In the genomic region with DNA sequence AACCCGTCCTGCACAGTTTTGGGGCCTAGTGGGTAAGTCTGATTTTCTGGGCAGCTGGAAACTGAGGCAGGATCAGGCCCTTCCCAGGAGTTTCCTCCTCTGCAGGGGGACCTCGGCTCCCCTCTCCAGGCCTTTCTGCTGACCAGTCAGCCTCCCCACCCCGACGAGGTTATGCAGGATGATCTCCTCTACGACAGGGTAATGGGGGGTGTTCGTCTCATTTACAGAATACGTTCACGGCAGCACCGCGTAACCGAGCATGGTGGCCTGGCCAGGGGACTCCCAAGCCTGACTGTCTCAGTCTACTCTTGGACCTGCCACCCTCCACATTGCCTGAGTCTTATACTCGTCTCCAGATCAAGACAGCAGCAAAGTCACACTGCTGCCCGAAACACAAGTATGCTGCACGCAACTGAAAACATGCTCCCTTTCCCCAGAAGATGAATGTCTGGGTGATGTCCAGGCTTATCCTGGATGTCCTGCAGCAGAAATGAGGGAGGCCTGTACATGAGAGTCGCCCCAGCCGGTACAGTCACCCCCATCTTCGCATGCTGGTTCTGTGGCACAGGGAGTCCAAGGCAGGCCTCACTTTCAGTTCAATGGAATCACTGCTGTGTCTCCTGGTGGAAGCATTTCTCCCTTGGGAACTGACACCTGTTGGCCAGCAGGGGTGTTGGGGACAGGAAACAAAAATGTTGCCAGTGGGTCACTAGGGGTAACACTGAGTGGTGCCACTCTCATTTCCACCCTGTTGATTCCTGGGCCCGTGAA, we compare ENCODE assay signal across 2 cellular contexts.
TF ChIP-seq lines count a peak whose summit lies in the region.

No MANE protein-coding gene starts in this region.

TF ChIP-seq in WTC11, 78 proteins besides CTCF, POLR2A, EP300 and RAD21:
- TF ChIP-seq, protein P1, sequence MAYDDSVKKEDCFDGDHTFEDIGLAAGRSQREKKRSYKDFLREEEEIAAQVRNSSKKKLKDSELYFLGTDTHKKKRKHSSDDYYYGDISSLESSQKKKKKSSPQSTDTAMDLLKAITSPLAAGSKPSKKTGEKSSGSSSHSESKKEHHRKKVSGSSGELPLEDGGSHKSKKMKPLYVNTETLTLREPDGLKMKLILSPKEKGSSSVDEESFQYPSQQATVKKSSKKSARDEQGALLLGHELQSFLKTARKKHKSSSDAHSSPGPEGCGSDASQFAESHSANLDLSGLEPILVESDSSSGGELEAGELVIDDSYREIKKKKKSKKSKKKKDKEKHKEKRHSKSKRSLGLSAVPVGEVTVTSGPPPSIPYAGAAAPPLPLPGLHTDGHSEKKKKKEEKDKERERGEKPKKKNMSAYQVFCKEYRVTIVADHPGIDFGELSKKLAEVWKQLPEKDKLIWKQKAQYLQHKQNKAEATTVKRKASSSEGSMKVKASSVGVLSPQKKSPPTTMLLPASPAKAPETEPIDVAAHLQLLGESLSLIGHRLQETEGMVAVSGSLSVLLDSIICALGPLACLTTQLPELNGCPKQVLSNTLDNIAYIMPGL (CRISPR knock-in tag; IDR thresholded peaks at IDR 0.05): no peak
- TF ChIP-seq TEAD1 (CRISPR knock-in tag; IDR thresholded peaks at IDR 0.05): no peak
- no peak for TF ChIP-seq CREB1 (CRISPR knock-in tag; IDR thresholded peaks at IDR 0.05)
- TF ChIP-seq ZNF121 (CRISPR knock-in tag; IDR thresholded peaks at IDR 0.05): no peak
- no peak for TF ChIP-seq NR1H2 (CRISPR knock-in tag; IDR thresholded peaks at IDR 0.05)
- TF ChIP-seq ZNF671 (CRISPR knock-in tag; IDR thresholded peaks at IDR 0.05): no peak
- TF ChIP-seq GRHL2 (CRISPR knock-in tag; IDR thresholded peaks at IDR 0.05; ENCODE audit: insufficient replicate concordance, severe bottlenecking): no peak
- TF ChIP-seq OVOL2 (CRISPR knock-in tag; IDR thresholded peaks at IDR 0.05; ENCODE audit: borderline replicate concordance): no peak
- TF ChIP-seq ZNF396 (CRISPR knock-in tag; IDR thresholded peaks at IDR 0.05; ENCODE audit: borderline replicate concordance): no peak
- no peak for TF ChIP-seq NR3C1 (CRISPR knock-in tag; conservative IDR thresholded peaks at IDR 0.05; ENCODE audit: low read depth)
- TF ChIP-seq ESRRA (CRISPR knock-in tag; IDR thresholded peaks at IDR 0.05; ENCODE audit: borderline replicate concordance): no peak
- TF ChIP-seq NFYB (CRISPR knock-in tag; conservative IDR thresholded peaks at IDR 0.05; ENCODE audit: low read depth): no peak
- TF ChIP-seq, protein P2, sequence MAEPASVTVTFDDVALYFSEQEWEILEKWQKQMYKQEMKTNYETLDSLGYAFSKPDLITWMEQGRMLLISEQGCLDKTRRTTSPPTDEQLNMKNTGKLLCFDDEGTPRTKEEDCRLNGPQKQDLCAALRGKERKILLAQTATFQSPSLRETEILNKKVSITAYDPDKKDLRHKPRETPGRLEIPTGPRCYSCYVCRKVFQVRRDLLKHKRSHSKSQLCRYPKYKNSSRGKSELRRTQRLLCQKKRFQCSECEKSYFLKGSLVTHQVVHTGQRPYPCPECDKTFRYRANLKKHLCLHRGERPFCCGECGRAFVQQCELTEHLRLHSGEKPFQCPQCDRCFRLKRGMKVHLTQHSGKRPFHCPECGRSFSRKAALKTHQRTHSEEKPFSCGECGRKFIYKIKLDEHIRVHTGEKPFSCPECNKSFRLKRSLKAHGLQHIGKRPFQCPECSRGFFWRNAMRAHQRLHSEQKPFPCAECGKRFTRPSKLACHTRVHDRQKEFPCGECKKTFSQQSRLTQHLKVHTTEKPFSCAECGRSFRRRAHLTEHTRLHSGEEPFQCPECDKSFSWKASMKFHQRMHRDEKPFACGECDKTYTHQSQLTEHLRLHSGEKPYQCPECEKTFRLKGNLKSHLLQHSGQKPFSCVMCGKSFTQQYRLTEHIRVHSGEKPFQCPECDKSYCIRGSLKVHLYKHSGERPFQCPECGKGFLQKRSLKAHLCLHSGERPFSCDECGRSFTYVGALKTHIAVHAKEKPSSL (CRISPR knock-in tag; conservative IDR thresholded peaks at IDR 0.05): no peak
- no peak for TF ChIP-seq PRRX2 (CRISPR knock-in tag; IDR thresholded peaks at IDR 0.05)
- TF ChIP-seq SMAD3 (CRISPR knock-in tag; IDR thresholded peaks at IDR 0.05; ENCODE audit: borderline replicate concordance): no peak
- TF ChIP-seq ETV6 (CRISPR knock-in tag; IDR thresholded peaks at IDR 0.05): no peak
- TF ChIP-seq, protein P3, sequence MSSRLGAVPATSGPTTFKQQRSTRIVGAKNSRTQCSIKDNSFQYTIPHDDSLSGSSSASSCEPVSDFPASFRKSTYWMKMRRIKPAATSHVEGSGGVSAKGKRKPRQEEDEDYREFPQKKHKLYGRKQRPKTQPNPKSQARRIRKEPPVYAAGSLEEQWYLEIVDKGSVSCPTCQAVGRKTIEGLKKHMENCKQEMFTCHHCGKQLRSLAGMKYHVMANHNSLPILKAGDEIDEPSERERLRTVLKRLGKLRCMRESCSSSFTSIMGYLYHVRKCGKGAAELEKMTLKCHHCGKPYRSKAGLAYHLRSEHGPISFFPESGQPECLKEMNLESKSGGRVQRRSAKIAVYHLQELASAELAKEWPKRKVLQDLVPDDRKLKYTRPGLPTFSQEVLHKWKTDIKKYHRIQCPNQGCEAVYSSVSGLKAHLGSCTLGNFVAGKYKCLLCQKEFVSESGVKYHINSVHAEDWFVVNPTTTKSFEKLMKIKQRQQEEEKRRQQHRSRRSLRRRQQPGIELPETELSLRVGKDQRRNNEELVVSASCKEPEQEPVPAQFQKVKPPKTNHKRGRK (CRISPR knock-in tag; IDR thresholded peaks at IDR 0.05; ENCODE audit: borderline replicate concordance): no peak
- no peak for TF ChIP-seq MXD4 (CRISPR knock-in tag; IDR thresholded peaks at IDR 0.05; ENCODE audit: borderline replicate concordance)
- TF ChIP-seq ZNF232 (CRISPR knock-in tag; IDR thresholded peaks at IDR 0.05): no peak
- TF ChIP-seq GTF2I (CRISPR knock-in tag; conservative IDR thresholded peaks at IDR 0.05): no peak
TF ChIP-seq in WTC11: peak in this region for 0.

TF ChIP-seq in HepG2, 621 proteins besides CTCF, POLR2A, EP300 and RAD21:
- TF ChIP-seq, protein P4, sequence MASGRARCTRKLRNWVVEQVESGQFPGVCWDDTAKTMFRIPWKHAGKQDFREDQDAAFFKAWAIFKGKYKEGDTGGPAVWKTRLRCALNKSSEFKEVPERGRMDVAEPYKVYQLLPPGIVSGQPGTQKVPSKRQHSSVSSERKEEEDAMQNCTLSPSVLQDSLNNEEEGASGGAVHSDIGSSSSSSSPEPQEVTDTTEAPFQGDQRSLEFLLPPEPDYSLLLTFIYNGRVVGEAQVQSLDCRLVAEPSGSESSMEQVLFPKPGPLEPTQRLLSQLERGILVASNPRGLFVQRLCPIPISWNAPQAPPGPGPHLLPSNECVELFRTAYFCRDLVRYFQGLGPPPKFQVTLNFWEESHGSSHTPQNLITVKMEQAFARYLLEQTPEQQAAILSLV (CRISPR knock-in tag; IDR thresholded peaks at IDR 0.05; ENCODE audit: borderline replicate concordance): no peak
- TF ChIP-seq ZNF567 (CRISPR knock-in tag; IDR thresholded peaks at IDR 0.05; ENCODE audit: borderline replicate concordance) (no peak), ZSCAN9 (CRISPR knock-in tag; IDR thresholded peaks at IDR 0.05; ENCODE audit: borderline replicate concordance) (no peak), XBP1 (CRISPR knock-in tag; IDR thresholded peaks at IDR 0.05) (no peak), AHR (CRISPR knock-in tag; IDR thresholded peaks at IDR 0.05) (no peak), ZNF629 (CRISPR knock-in tag; conservative IDR thresholded peaks at IDR 0.05) (no peak)
- TF ChIP-seq, protein P5, sequence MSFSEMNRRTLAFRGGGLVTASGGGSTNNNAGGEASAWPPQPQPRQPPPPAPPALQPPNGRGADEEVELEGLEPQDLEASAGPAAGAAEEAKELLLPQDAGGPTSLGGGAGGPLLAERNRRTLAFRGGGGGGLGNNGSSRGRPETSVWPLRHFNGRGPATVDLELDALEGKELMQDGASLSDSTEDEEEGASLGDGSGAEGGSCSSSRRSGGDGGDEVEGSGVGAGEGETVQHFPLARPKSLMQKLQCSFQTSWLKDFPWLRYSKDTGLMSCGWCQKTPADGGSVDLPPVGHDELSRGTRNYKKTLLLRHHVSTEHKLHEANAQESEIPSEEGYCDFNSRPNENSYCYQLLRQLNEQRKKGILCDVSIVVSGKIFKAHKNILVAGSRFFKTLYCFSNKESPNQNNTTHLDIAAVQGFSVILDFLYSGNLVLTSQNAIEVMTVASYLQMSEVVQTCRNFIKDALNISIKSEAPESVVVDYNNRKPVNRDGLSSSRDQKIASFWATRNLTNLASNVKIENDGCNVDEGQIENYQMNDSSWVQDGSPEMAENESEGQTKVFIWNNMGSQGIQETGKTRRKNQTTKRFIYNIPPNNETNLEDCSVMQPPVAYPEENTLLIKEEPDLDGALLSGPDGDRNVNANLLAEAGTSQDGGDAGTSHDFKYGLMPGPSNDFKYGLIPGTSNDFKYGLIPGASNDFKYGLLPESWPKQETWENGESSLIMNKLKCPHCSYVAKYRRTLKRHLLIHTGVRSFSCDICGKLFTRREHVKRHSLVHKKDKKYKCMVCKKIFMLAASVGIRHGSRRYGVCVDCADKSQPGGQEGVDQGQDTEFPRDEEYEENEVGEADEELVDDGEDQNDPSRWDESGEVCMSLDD (CRISPR knock-in tag; IDR thresholded peaks at IDR 0.05; ENCODE audit: borderline replicate concordance): no peak
